1 cellular context compared by ENCODE assay signal in the genomic region with DNA sequence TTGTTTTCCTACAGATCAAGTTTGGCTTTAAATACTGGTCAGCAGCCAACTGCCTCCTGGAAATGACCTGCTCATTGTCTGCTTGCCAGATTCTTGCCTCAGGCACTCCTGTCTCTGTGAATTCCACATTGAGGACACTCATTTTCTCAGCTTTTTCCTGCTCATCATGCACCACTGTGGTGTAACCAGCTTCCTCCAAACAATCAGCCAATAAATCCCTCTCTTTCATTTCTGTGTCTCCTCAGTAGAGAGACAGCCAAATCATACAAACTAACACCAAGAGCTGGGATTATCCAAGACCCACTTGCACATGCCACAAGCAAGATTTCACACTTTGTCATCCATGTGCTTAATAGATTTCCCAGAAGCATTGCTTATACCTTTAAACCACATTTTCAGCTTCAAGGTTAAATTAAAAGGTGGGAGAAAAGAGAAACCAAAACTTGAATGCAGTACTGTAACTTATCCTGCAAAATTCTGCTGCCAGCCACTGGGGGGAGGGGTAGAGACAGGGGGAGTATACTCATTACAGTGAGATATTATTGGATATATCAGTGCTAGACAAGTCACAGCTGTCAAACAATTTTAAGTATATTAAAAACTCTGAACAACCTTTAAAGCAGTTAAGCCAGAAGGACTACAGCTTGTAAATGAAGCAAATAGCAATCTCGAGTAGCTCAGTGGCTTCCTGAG.
TF ChIP-seq lines count a peak whose summit lies in the region.

No MANE protein-coding gene starts in this region.

TF ChIP-seq in H1, 55 proteins besides CTCF, POLR2A, EP300 and RAD21 (continued from another document):
- TF ChIP-seq, protein P1, sequence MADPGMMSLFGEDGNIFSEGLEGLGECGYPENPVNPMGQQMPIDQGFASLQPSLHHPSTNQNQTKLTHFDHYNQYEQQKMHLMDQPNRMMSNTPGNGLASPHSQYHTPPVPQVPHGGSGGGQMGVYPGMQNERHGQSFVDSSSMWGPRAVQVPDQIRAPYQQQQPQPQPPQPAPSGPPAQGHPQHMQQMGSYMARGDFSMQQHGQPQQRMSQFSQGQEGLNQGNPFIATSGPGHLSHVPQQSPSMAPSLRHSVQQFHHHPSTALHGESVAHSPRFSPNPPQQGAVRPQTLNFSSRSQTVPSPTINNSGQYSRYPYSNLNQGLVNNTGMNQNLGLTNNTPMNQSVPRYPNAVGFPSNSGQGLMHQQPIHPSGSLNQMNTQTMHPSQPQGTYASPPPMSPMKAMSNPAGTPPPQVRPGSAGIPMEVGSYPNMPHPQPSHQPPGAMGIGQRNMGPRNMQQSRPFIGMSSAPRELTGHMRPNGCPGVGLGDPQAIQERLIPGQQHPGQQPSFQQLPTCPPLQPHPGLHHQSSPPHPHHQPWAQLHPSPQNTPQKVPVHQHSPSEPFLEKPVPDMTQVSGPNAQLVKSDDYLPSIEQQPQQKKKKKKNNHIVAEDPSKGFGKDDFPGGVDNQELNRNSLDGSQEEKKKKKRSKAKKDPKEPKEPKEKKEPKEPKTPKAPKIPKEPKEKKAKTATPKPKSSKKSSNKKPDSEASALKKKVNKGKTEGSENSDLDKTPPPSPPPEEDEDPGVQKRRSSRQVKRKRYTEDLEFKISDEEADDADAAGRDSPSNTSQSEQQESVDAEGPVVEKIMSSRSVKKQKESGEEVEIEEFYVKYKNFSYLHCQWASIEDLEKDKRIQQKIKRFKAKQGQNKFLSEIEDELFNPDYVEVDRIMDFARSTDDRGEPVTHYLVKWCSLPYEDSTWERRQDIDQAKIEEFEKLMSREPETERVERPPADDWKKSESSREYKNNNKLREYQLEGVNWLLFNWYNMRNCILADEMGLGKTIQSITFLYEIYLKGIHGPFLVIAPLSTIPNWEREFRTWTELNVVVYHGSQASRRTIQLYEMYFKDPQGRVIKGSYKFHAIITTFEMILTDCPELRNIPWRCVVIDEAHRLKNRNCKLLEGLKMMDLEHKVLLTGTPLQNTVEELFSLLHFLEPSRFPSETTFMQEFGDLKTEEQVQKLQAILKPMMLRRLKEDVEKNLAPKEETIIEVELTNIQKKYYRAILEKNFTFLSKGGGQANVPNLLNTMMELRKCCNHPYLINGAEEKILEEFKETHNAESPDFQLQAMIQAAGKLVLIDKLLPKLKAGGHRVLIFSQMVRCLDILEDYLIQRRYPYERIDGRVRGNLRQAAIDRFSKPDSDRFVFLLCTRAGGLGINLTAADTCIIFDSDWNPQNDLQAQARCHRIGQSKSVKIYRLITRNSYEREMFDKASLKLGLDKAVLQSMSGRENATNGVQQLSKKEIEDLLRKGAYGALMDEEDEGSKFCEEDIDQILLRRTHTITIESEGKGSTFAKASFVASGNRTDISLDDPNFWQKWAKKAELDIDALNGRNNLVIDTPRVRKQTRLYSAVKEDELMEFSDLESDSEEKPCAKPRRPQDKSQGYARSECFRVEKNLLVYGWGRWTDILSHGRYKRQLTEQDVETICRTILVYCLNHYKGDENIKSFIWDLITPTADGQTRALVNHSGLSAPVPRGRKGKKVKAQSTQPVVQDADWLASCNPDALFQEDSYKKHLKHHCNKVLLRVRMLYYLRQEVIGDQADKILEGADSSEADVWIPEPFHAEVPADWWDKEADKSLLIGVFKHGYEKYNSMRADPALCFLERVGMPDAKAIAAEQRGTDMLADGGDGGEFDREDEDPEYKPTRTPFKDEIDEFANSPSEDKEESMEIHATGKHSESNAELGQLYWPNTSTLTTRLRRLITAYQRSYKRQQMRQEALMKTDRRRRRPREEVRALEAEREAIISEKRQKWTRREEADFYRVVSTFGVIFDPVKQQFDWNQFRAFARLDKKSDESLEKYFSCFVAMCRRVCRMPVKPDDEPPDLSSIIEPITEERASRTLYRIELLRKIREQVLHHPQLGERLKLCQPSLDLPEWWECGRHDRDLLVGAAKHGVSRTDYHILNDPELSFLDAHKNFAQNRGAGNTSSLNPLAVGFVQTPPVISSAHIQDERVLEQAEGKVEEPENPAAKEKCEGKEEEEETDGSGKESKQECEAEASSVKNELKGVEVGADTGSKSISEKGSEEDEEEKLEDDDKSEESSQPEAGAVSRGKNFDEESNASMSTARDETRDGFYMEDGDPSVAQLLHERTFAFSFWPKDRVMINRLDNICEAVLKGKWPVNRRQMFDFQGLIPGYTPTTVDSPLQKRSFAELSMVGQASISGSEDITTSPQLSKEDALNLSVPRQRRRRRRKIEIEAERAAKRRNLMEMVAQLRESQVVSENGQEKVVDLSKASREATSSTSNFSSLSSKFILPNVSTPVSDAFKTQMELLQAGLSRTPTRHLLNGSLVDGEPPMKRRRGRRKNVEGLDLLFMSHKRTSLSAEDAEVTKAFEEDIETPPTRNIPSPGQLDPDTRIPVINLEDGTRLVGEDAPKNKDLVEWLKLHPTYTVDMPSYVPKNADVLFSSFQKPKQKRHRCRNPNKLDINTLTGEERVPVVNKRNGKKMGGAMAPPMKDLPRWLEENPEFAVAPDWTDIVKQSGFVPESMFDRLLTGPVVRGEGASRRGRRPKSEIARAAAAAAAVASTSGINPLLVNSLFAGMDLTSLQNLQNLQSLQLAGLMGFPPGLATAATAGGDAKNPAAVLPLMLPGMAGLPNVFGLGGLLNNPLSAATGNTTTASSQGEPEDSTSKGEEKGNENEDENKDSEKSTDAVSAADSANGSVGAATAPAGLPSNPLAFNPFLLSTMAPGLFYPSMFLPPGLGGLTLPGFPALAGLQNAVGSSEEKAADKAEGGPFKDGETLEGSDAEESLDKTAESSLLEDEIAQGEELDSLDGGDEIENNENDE (IDR thresholded peaks at IDR 0.05; ENCODE audit: insufficient replicate concordance, low read length) = no peak
- TF ChIP-seq JUND (IDR thresholded peaks at IDR 0.05; ENCODE audit: low read length) (no peak), BRCA1 (IDR thresholded peaks at IDR 0.05; ENCODE audit: low read depth, low read length) (no peak)
TF ChIP-seq in H1: peak in this region for 0.
